ENCODE assay signal across 6 cellular contexts in genomic region chr1:41261926-41262618, GRCh38.
"Had no signal": no experiment of that assay in that cellular context is flagged by ENCODE, and none has a peak within 500 bp of the region (broad histone marks: within the 10 kb centered on the region; RNA-seq: fewer than 3 reads in every experiment).

No MANE protein-coding gene starts in this region.

- H3K36me3 ChIP-seq: HAP-1 had no signal

- DNase-seq: GOT3, IMR-90, KG1 had no signal

- H3K9me3 ChIP-seq: HAP-1 had no signal

- FAIRE-seq: HTR-8/SVneo had no signal

- H3K4me1 ChIP-seq: HAP-1 had no signal

- H3K4me3 ChIP-seq: HAP-1, K562 had no signal
